In genomic region chr11:44046202-44046601, GRCh38 we compare ENCODE assay signal across 26 cellular contexts. TPM values are rescaled to one million over a fixed set of nuclear protein-coding genes. Genes with fewer than 3 reads are reported as not detected.
DNase-seq lines count a peak whose midpoint lies in the region; ATAC-seq, FAIRE-seq and TF ChIP-seq lines count a peak whose summit lies in the region.
"Had no signal": no experiment of that assay in that cellular context is flagged by ENCODE, and none has a peak within 500 bp of the region (broad histone marks: within the 10 kb centered on the region; RNA-seq: fewer than 3 reads in every experiment).

No MANE protein-coding gene starts in this region.

- no peak for TF ChIP-seq CTCF in H1 (IDR thresholded peaks at IDR 0.05; ENCODE audit: control extremely low read depth in 1 of 3, insufficient read depth in 1 of 3, low read depth in 1 of 3, low read length in 3 of 3)

- H2AK5ac ChIP-seq in H1 (ENCODE audit: low read depth, low read length) = no peak overlapping the region

- TF ChIP-seq POLR2A in H1 (IDR thresholded peaks at IDR 0.05; ENCODE audit: control extremely low read depth in 1 of 2, low read depth in 2 of 2, low read length in 2 of 2) = no peak

- H3K9ac ChIP-seq in H1 (replicated peaks in 1 of 4; ENCODE audit: extremely low read depth in 1 of 4, low read depth in 3 of 4, low read length in 3 of 4) = no peak overlapping the region
- H3K9ac ChIP-seq: BLaER1 treated with 17β-estradiol and CSF1 and Interleukin-3, amounts not matched to agents 10 nM and 100 nM; GM23248 had no signal

- H2BK15ac ChIP-seq in H1 (ENCODE audit: low read length) = no peak overlapping the region

- WGBS in H1 (ENCODE audit: extremely low coverage in 1 of 2, insufficient coverage in 1 of 2, insufficient read length in 1 of 2, insufficient replicate concordance in 2 of 2, low coverage in 1 of 2, low lambda C conversion rate in 2 of 2, missing lambda C conversion rate in 1 of 2), 2 experiments = 91% methylated on average over 1 of the region's 1 CpG; no CpG with 5 or more reads in 1 of the 2 experiments
- 15 to 41% (median 23%) methylated on average over 1 of the region's 1 CpG for WGBS in small intestine, 3 donors

- no peak overlapping the region for H4K8ac ChIP-seq in H1 (ENCODE audit: extremely low read depth, insufficient read depth, low read length)

- H2BK20ac ChIP-seq in H1 (ENCODE audit: low read length) = no peak overlapping the region

- TF ChIP-seq EP300 in H1 (IDR thresholded peaks at IDR 0.05; ENCODE audit: borderline replicate concordance in 1 of 2, low read depth in 2 of 2, low read length in 2 of 2) = no peak

- H3K18ac ChIP-seq in H1 (ENCODE audit: extremely low read depth, low read length) = no peak overlapping the region

- CTCF ChIA-PET in H1 (lab: Charles Lee; ENCODE audit: partially characterized antibody) = interaction anchor here (1.1 to 9.9 kb wide), 4 partner anchors 9 to 157 kb away, joined by 3 to 80 read pairs (median 4); no protein-coding TSS in a partner anchor

- H2BK120ac ChIP-seq in H1 (replicated peaks; ENCODE audit: low read depth, low read length) = no peak overlapping the region

- no peak overlapping the region for H2BK5ac ChIP-seq in H1 (ENCODE audit: low read depth, low read length)

- H3K4ac ChIP-seq in H1 (replicated peaks; ENCODE audit: insufficient read length, low read depth, low read length) = no peak overlapping the region

- no peak overlapping the region for H4K91ac ChIP-seq in H1 (replicated peaks; ENCODE audit: insufficient read length, low read length)

- TF ChIP-seq RAD21 in H1 (IDR thresholded peaks at IDR 0.05 in 1 of 2, conservative IDR thresholded peaks at IDR 0.05 in 1 of 2; ENCODE audit: low read depth in 2 of 2, low read length in 2 of 2) = no peak

- H3K23me2 ChIP-seq in H1 (ENCODE audit: low read depth, low read length) = no peaks in the 10 kb centered on the region

- no peak overlapping the region for H3K56ac ChIP-seq in H1 (replicated peaks; ENCODE audit: insufficient read length, low read depth, low read length)

- DNase-seq in H1 (ENCODE audit: low read depth in 1 of 2, low spot score in 2 of 2) (no peak), left lobe of liver (ENCODE audit: low spot score) (no peak), small intestine (peak; percentile 75), putamen (ENCODE audit: low spot score) (no peak), NCI-H1105 treated with DMSO at 0.1 percent for 48 hours (lab: John Stamatoyannopoulos, UW) (no peak)
- DNase-seq: 8988T; ACHN; AML-193; BE2C; CD4-positive, alpha-beta T cell; CD8-positive, alpha-beta memory T cell; DMS 273 treated with DMSO at 0.1 percent for 48 hours; DMS79; EL; GDM1; GM23248 had no signal

- no peaks in the 10 kb centered on the region for H4K20me1 ChIP-seq in H1 (replicated peaks in 1 of 2; ENCODE audit: control insufficient read depth in 1 of 2, insufficient read depth in 2 of 2, low read length in 2 of 2)
- H4K20me1 ChIP-seq: BLaER1 treated with 17β-estradiol and CSF1 and Interleukin-3, amounts not matched to agents 10 nM and 100 nM had no signal

- H3K9me3 ChIP-seq in H1 (ENCODE audit: insufficient read depth in 2 of 2, low read depth in 1 of 2, low read length in 1 of 2) = peaks cover 0 to 5% of the 10 kb centered on the region in 2 experiments; a peak in 2 of 4 replicates
- H3K9me3 ChIP-seq in small intestine (ENCODE audit: control insufficient read depth, low read depth) = no peaks in the 10 kb centered on the region
- H3K9me3 ChIP-seq: BE2C had no signal

- no peak overlapping the region for H3K4me2 ChIP-seq in H1 (ENCODE audit: insufficient read depth in 1 of 2, low read depth in 2 of 2, low read length in 2 of 2)
- H3K4me2 ChIP-seq: A549; BLaER1 treated with 17β-estradiol and CSF1 and Interleukin-3, amounts not matched to agents 10 nM and 100 nM had no signal

- POLR2A ChIA-PET in H1 (lab: Charles Lee; ENCODE audit: partially characterized antibody) = no interaction called here

- H3K27me3 ChIP-seq in H1 (replicated peaks in 1 of 4; ENCODE audit: control insufficient read depth in 3 of 4, extremely low read depth in 1 of 4, insufficient read depth in 3 of 4, low read length in 3 of 4) (no peaks in the 10 kb centered on the region), small intestine (ENCODE audit: control insufficient read depth in 2 of 2, insufficient read depth in 2 of 2, low read length in 2 of 2) (peaks cover 0 to 2% of the 10 kb centered on the region in 2 donors)
- H3K27me3 ChIP-seq: BE2C; BLaER1 treated with 17β-estradiol and CSF1 and Interleukin-3, amounts not matched to agents 10 nM and 100 nM had no signal

- no peaks in the 10 kb centered on the region; the same call in 1 of the 2 replicates for H3K79me1 ChIP-seq in H1 (ENCODE audit: low read depth, low read length)

- H3K23ac ChIP-seq in H1 (ENCODE audit: insufficient read length) = no peak overlapping the region

- ATAC-seq in left lobe of liver = peak; percentile 42
- ATAC-seq in HG03432 (IDR thresholded peaks at IDR 0.05; ENCODE audit: unreplicated experiment) = no peak
- ATAC-seq: A549, GM12878, HCT116 had no signal

- H3K79me2 ChIP-seq in H1 (ENCODE audit: control insufficient read depth in 1 of 2, insufficient read depth in 2 of 2, low read length in 2 of 2) = no peaks in the 10 kb centered on the region

- H4K5ac ChIP-seq in H1 (ENCODE audit: insufficient read length, low read depth, low read length) = no peak overlapping the region

- no peak overlapping the region for H3K27ac ChIP-seq in H1 (ENCODE audit: low read depth, low read length)
- H3K27ac ChIP-seq in small intestine (ENCODE audit: low read depth in 1 of 2, low read length in 1 of 2) = no peak overlapping the region
- H3K27ac ChIP-seq: A549; BLaER1 treated with 17β-estradiol and CSF1 and Interleukin-3, amounts not matched to agents 10 nM and 100 nM; GM23248 had no signal

- H2BK12ac ChIP-seq in H1 (ENCODE audit: low read depth, low read length) = no peak overlapping the region

- H3K36me3 ChIP-seq in H1 (ENCODE audit: control insufficient read depth in 2 of 4, insufficient read depth in 4 of 4, low read length in 3 of 4) (no peaks in the 10 kb centered on the region), small intestine (ENCODE audit: control insufficient read depth in 2 of 2, insufficient read depth in 2 of 2, low read length in 2 of 2) (no peaks in the 10 kb centered on the region)
- H3K36me3 ChIP-seq: BE2C; BLaER1 treated with 17β-estradiol and CSF1 and Interleukin-3, amounts not matched to agents 10 nM and 100 nM had no signal

- H3K4me1 ChIP-seq in H1 (replicated peaks in 1 of 4; ENCODE audit: control insufficient read depth in 3 of 4, insufficient read depth in 4 of 4, low read length in 3 of 4) = no peaks in the 10 kb centered on the region
- H3K4me1 ChIP-seq in small intestine (ENCODE audit: control insufficient read depth in 2 of 2, insufficient read depth in 1 of 2, low read depth in 1 of 2, low read length in 1 of 2) = no peaks in the 10 kb centered on the region
- H3K4me1 ChIP-seq: A549; BLaER1 treated with 17β-estradiol and CSF1 and Interleukin-3, amounts not matched to agents 10 nM and 100 nM had no signal

- FAIRE-seq in H1 (lab: Jason Lieb, UNC) (no peak), small intestine (lab: Jason Lieb, UNC) (no peak)
- FAIRE-seq: A549, D721Med, GM12878, GM19239 had no signal

- H3K4me3 ChIP-seq in H1 (ENCODE audit: extremely low read depth in 1 of 4, insufficient read depth in 2 of 4, low read depth in 3 of 4, low read length in 4 of 4) (no peak overlapping the region), small intestine (ENCODE audit: low read depth in 1 of 2, low read length in 2 of 2) (no peak overlapping the region)
- H3K4me3 ChIP-seq: A549; BLaER1 treated with 17β-estradiol and CSF1 and Interleukin-3, amounts not matched to agents 10 nM and 100 nM; GM12878; GM23248 had no signal

- H2AFZ ChIP-seq in H1 (ENCODE audit: low read length) = 0 out of 2 replicates have a peak overlapping the region, but pooled peaks have one; percentile 8
- H2AFZ ChIP-seq: GM23248 had no signal

- H3K14ac ChIP-seq in H1 (ENCODE audit: insufficient read length) = no peak overlapping the region

TF ChIP-seq in H1, 55 proteins besides CTCF, POLR2A, EP300 and RAD21 (continues in another document):
- TF ChIP-seq JUND (IDR thresholded peaks at IDR 0.05; ENCODE audit: low read length) = no peak
- TF ChIP-seq POU5F1 (IDR thresholded peaks at IDR 0.05; ENCODE audit: low read depth, low read length) = no peak

RNA-seq across cellular contexts. Expression of gene ACCSL, which starts 1.6 kb away (rescaled TPM):
- not detected in 2 replicates for total RNA-seq in H1 (2021; fragmentation: NEBNext Ultra II Directional; extraction: Animal tissue kit (Norgen Biotek cat#: 25700))
- not detected in 2 replicates for polyA plus RNA-seq in H1 (2011; rRNA removed)
- polyA plus RNA-seq in H1 (2011; cell fraction: cytosol; rRNA removed) = not detected
- not detected for polyA plus RNA-seq in H1 (2011; cell fraction: nucleus; rRNA removed)
- polyA plus RNA-seq in H1 (2012, experiment 1 of 2) = not detected in 4 replicates
- polyA plus RNA-seq in H1 (2012, experiment 2 of 2) = not detected
- polyA plus RNA-seq in H1 (2013, experiment 1 of 2) = not detected
- not detected for polyA plus RNA-seq in H1 (2013, experiment 2 of 2)
- not detected in 2 replicates for polyA minus RNA-seq in H1 (2011; rRNA and poly(A)+ RNA removed)
- polyA minus RNA-seq in H1 (2011; cell fraction: cytosol; rRNA and poly(A)+ RNA removed) = not detected
- not detected for polyA minus RNA-seq in H1 (2011; cell fraction: nucleus; rRNA and poly(A)+ RNA removed)
- total RNA-seq in left lobe of liver = not detected
- polyA plus RNA-seq in small intestine = not detected
- total RNA-seq: CD4-positive, alpha-beta T cell; CD8-positive, alpha-beta memory T cell; GM12878; GM23248; H4; H9 had no signal
- polyA plus RNA-seq: A549; CD14-positive monocyte; CD8-positive, alpha-beta memory T cell; GM23248 had no signal

RNA-seq across cellular contexts. Expression of gene ACCS, which starts 19.9 kb away (rescaled TPM):
- 4.3 and 6.0 TPM in 2 replicates for total RNA-seq in H1 (2021; fragmentation: NEBNext Ultra II Directional; extraction: Animal tissue kit (Norgen Biotek cat#: 25700))
- 8.0 and 8.5 TPM in 2 replicates for polyA plus RNA-seq in H1 (2011; rRNA removed)
- 11.0 TPM for polyA plus RNA-seq in H1 (2011; cell fraction: cytosol; rRNA removed)
- polyA plus RNA-seq in H1 (2011; cell fraction: nucleus; rRNA removed) = 57.1 TPM
- polyA plus RNA-seq in H1 (2012, experiment 1 of 2) = 6.6 to 11.9 TPM (median 8.6 TPM) in 4 replicates
- polyA plus RNA-seq in H1 (2012, experiment 2 of 2) = 2.6 TPM
- 5.3 TPM for polyA plus RNA-seq in H1 (2013, experiment 1 of 2)
- polyA plus RNA-seq in H1 (2013, experiment 2 of 2) = 2.9 TPM
- polyA minus RNA-seq in H1 (2011; rRNA and poly(A)+ RNA removed) = 7.3 and 7.9 TPM in 2 replicates
- 4.5 TPM for polyA minus RNA-seq in H1 (2011; cell fraction: cytosol; rRNA and poly(A)+ RNA removed)
- 16.4 TPM for polyA minus RNA-seq in H1 (2011; cell fraction: nucleus; rRNA and poly(A)+ RNA removed)
- total RNA-seq in left lobe of liver = 21.7 TPM
- polyA plus RNA-seq in small intestine = 10 to 100 TPM in 2 of 3 donors, 1 to 10 TPM in 1; 7.0 to 62.6 (median 16.8) TPM

RNA-seq across cellular contexts. Expression of gene EXT2, which starts 49.3 kb away (rescaled TPM):
- total RNA-seq in H1 (2021; fragmentation: NEBNext Ultra II Directional; extraction: Animal tissue kit (Norgen Biotek cat#: 25700)) = 38.9 and 42.8 TPM in 2 replicates
- 28.6 and 29.8 TPM in 2 replicates for polyA plus RNA-seq in H1 (2011; rRNA removed)
- 36.9 TPM for polyA plus RNA-seq in H1 (2011; cell fraction: cytosol; rRNA removed)
- polyA plus RNA-seq in H1 (2011; cell fraction: nucleus; rRNA removed) = 44.7 TPM
- 29.6 to 32.4 TPM (median 30.4 TPM) in 4 replicates for polyA plus RNA-seq in H1 (2012, experiment 1 of 2)
- polyA plus RNA-seq in H1 (2012, experiment 2 of 2) = 23.8 TPM
- polyA plus RNA-seq in H1 (2013, experiment 1 of 2) = 45.1 TPM
- 44.1 TPM for polyA plus RNA-seq in H1 (2013, experiment 2 of 2)
- 80.5 and 98.2 TPM in 2 replicates for polyA minus RNA-seq in H1 (2011; rRNA and poly(A)+ RNA removed)
- polyA minus RNA-seq in H1 (2011; cell fraction: cytosol; rRNA and poly(A)+ RNA removed) = 24.1 TPM
- 86.1 TPM for polyA minus RNA-seq in H1 (2011; cell fraction: nucleus; rRNA and poly(A)+ RNA removed)
- total RNA-seq in left lobe of liver = 22.9 TPM
- polyA plus RNA-seq in small intestine = 10 to 100 TPM; 18.6 to 30.6 (median 26.6) TPM
